Comparison of ENCODE assay signal across 24 cellular contexts in genomic region chr4:24777528-24777927, GRCh38. TPM values are rescaled to one million over a fixed set of nuclear protein-coding genes. Genes with fewer than 3 reads are reported as not detected.
DNase-seq lines count a peak whose midpoint lies in the region; ATAC-seq, FAIRE-seq and TF ChIP-seq lines count a peak whose summit lies in the region.
"Had no signal": no experiment of that assay in that cellular context is flagged by ENCODE, and none has a peak within 500 bp of the region (broad histone marks: within the 10 kb centered on the region; RNA-seq: fewer than 3 reads in every experiment).

No MANE protein-coding gene starts in this region.

- no peak for TF ChIP-seq POLR2A in uterus (IDR thresholded peaks at IDR 0.05)

- no peaks in the 10 kb centered on the region for H3K9me3 ChIP-seq in left ventricle myocardium inferior (replicated peaks)
- H3K9me3 ChIP-seq in heart right ventricle, result no peaks in the 10 kb centered on the region
- H3K9me3 ChIP-seq in astrocyte (ENCODE audit: insufficient read depth, low read depth, low read length), result no peaks in the 10 kb centered on the region
- H3K9me3 ChIP-seq in mesenchymal stem cell (ENCODE audit: control insufficient read depth, low read length), result no peaks in the 10 kb centered on the region
- H3K9me3 ChIP-seq in uterus, result no peaks in the 10 kb centered on the region
- no peaks in the 10 kb centered on the region for H3K9me3 ChIP-seq in small intestine (ENCODE audit: control insufficient read depth, low read depth)
- H3K9me3 ChIP-seq: A549; BLaER1 treated with 17β-estradiol and CSF1 and Interleukin-3, amounts not matched to agents 10 nM and 100 nM; SJCRH30 had no signal

- ATAC-seq in heart right ventricle, result no peak
- ATAC-seq: A549; CD8-positive, alpha-beta T cell; PC-3 had no signal

- no peak overlapping the region for H3K14ac ChIP-seq in mesenchymal stem cell (ENCODE audit: low read length in 2 of 2)

- no peaks in the 10 kb centered on the region for H3K79me2 ChIP-seq in astrocyte (ENCODE audit: insufficient read depth, low read length)

- H3K18ac ChIP-seq in mesenchymal stem cell (ENCODE audit: low read depth in 1 of 2, low read length in 2 of 2), result no peak overlapping the region

- H3K9ac ChIP-seq in astrocyte (ENCODE audit: low read length) (no peak overlapping the region), mesenchymal stem cell (ENCODE audit: low read length) (peak overlapping the region; percentile 65)
- H3K9ac ChIP-seq: BLaER1 treated with 17β-estradiol and CSF1 and Interleukin-3, amounts not matched to agents 10 nM and 100 nM; GM23248 had no signal

- no peak overlapping the region for H2BK120ac ChIP-seq in mesenchymal stem cell (ENCODE audit: low read depth, low read length)

- no peaks in the 10 kb centered on the region for H3K79me1 ChIP-seq in mesenchymal stem cell (replicated peaks; ENCODE audit: low read length, poor library complexity, severe bottlenecking)

- H3K4me1 ChIP-seq in left ventricle myocardium inferior (peaks cover 18% of the 10 kb centered on the region), heart right ventricle (peaks cover 0 to 33% (median 19%) of the 10 kb centered on the region in 9 donors), astrocyte (ENCODE audit: insufficient read depth, low read length) (peaks cover 18% of the 10 kb centered on the region), mesenchymal stem cell (ENCODE audit: control insufficient read depth, insufficient read depth, low read depth, low read length) (no peaks in the 10 kb centered on the region), uterus (peaks cover 10 to 11% of the 10 kb centered on the region in 2 donors), small intestine (ENCODE audit: control insufficient read depth in 2 of 2, insufficient read depth in 1 of 2, low read depth in 1 of 2, low read length in 1 of 2) (no peaks in the 10 kb centered on the region)
- H3K4me1 ChIP-seq: SJCRH30 had no signal

- no peak overlapping the region for H2BK5ac ChIP-seq in mesenchymal stem cell (ENCODE audit: low read depth, low read length, poor library complexity, severe bottlenecking)

- H3K36me3 Mint-ChIP-seq in astrocyte (ENCODE audit: low read depth, unreplicated experiment), result no peaks in the 10 kb centered on the region
- H3K36me3 Mint-ChIP-seq: CD8-positive, alpha-beta T cell had no signal

- no peak overlapping the region for H3K4me3 Mint-ChIP-seq in astrocyte (ENCODE audit: unreplicated experiment)
- H3K4me3 Mint-ChIP-seq: CD8-positive, alpha-beta T cell had no signal

- H3K27me3 ChIP-seq in left ventricle myocardium inferior (ENCODE audit: low read depth) (no peaks in the 10 kb centered on the region), heart right ventricle (no peaks in the 10 kb centered on the region), astrocyte (ENCODE audit: insufficient read depth, low read length) (no peaks in the 10 kb centered on the region), mesenchymal stem cell (ENCODE audit: control insufficient read depth in 1 of 2, insufficient read depth in 1 of 2, low read length in 2 of 2) (peaks cover 0 to 14% of the 10 kb centered on the region in 2 experiments), uterus (no peaks in the 10 kb centered on the region), small intestine (ENCODE audit: control insufficient read depth in 2 of 2, insufficient read depth in 2 of 2, low read length in 2 of 2) (no peaks in the 10 kb centered on the region)
- H3K27me3 ChIP-seq: SJCRH30 had no signal

- H3K4me2 ChIP-seq in astrocyte (ENCODE audit: low read length) (peak overlapping the region; percentile 34), mesenchymal stem cell (ENCODE audit: low read length, poor library complexity, severe bottlenecking) (no peak overlapping the region)
- H3K4me2 ChIP-seq: A549 had no signal

- H3K27me3 Mint-ChIP-seq in astrocyte (ENCODE audit: low read depth, unreplicated experiment), result no peaks in the 10 kb centered on the region

- no peak overlapping the region for H2BK15ac ChIP-seq in mesenchymal stem cell (ENCODE audit: low read depth, poor library complexity, severe bottlenecking)

- intact Hi-C loops in left ventricle myocardium inferior (cut with micrococcal nuclease) (no loop called here), heart right ventricle (cut with DNase I) (no loop called here), uterus (cut with DNase I; ENCODE audit: low total_unique reads) (no loop called here)

- H3K27ac Mint-ChIP-seq in astrocyte (ENCODE audit: unreplicated experiment), result no peak overlapping the region
- H3K27ac Mint-ChIP-seq: CD8-positive, alpha-beta T cell had no signal

- H4K8ac ChIP-seq in mesenchymal stem cell (ENCODE audit: low read length), result no peak overlapping the region

- no peak overlapping the region for H3K23ac ChIP-seq in mesenchymal stem cell (ENCODE audit: low read length in 2 of 2)

- H2AFZ ChIP-seq in astrocyte (ENCODE audit: low read depth, low read length) (no peak overlapping the region), mesenchymal stem cell (ENCODE audit: low read depth, low read length) (no peak overlapping the region)
- H2AFZ ChIP-seq: GM23248 had no signal

- FAIRE-seq in astrocyte (lab: Jason Lieb, UNC), result no peak
- no peak for FAIRE-seq in small intestine (lab: Jason Lieb, UNC)
- FAIRE-seq: A549, GM12891, GM19239 had no signal

- TF ChIP-seq CTCF in left ventricle myocardium inferior (IDR thresholded peaks at IDR 0.05; ENCODE audit: borderline replicate concordance), result no peak
- TF ChIP-seq CTCF in heart right ventricle (IDR thresholded peaks at IDR 0.05), result no peak
- TF ChIP-seq CTCF in astrocyte (IDR thresholded peaks at IDR 0.05; ENCODE audit: insufficient read depth, low read depth, low read length), result no peak
- TF ChIP-seq CTCF in uterus (IDR thresholded peaks at IDR 0.05), result no peak

- no peak overlapping the region for H4K91ac ChIP-seq in mesenchymal stem cell (ENCODE audit: low read length)

- no peak overlapping the region for H3K4me3 ChIP-seq in left ventricle myocardium inferior
- no peak overlapping the region for H3K4me3 ChIP-seq in heart right ventricle
- H3K4me3 ChIP-seq in astrocyte (ENCODE audit: insufficient read depth, low read depth, low read length), result no peak overlapping the region
- H3K4me3 ChIP-seq in mesenchymal stem cell (ENCODE audit: insufficient read depth in 1 of 2, low read depth in 1 of 2, low read length in 2 of 2), result peak overlapping the region in 1 of 2 experiments; percentile 8
- no peak overlapping the region for H3K4me3 ChIP-seq in uterus
- H3K4me3 ChIP-seq in small intestine (ENCODE audit: low read depth in 1 of 2, low read length in 2 of 2), result no peak overlapping the region
- H3K4me3 ChIP-seq: A549; BLaER1 treated with 17β-estradiol and CSF1 and Interleukin-3, amounts not matched to agents 10 nM and 100 nM; GM23248; SJCRH30 had no signal

- H3K36me3 ChIP-seq in left ventricle myocardium inferior, result no peaks in the 10 kb centered on the region
- no peaks in the 10 kb centered on the region for H3K36me3 ChIP-seq in heart right ventricle
- no peaks in the 10 kb centered on the region for H3K36me3 ChIP-seq in astrocyte (ENCODE audit: insufficient read depth, low read length)
- H3K36me3 ChIP-seq in mesenchymal stem cell (ENCODE audit: control insufficient read depth in 1 of 2, insufficient read depth in 2 of 2, low read depth in 1 of 2, low read length in 2 of 2), result no peaks in the 10 kb centered on the region
- no peaks in the 10 kb centered on the region for H3K36me3 ChIP-seq in uterus
- no peaks in the 10 kb centered on the region for H3K36me3 ChIP-seq in small intestine (ENCODE audit: control insufficient read depth in 2 of 2, insufficient read depth in 2 of 2, low read length in 2 of 2)
- H3K36me3 ChIP-seq: BLaER1 treated with 17β-estradiol and CSF1 and Interleukin-3, amounts not matched to agents 10 nM and 100 nM; SJCRH30 had no signal

- H2AK5ac ChIP-seq in mesenchymal stem cell (ENCODE audit: low read length, severe bottlenecking), result no peak overlapping the region

- peak overlapping the region; percentile 45 for H3K27ac ChIP-seq in left ventricle myocardium inferior (replicated peaks)
- peak overlapping the region in 5 of 10 donors; percentile 5 to 55 (median 39) for H3K27ac ChIP-seq in heart right ventricle
- H3K27ac ChIP-seq in astrocyte (ENCODE audit: low read depth, low read length), result peak overlapping the region; percentile 38
- no peak overlapping the region for H3K27ac ChIP-seq in mesenchymal stem cell (ENCODE audit: low read length, poor library complexity, severe bottlenecking)
- peak overlapping the region; percentile 60 to 73 for H3K27ac ChIP-seq in uterus
- no peak overlapping the region for H3K27ac ChIP-seq in small intestine (ENCODE audit: low read depth in 1 of 2, low read length in 1 of 2)
- H3K27ac ChIP-seq: A549; BLaER1 treated with 17β-estradiol and CSF1 and Interleukin-3, amounts not matched to agents 10 nM and 100 nM; RWPE1; SJCRH30 had no signal

- no peaks in the 10 kb centered on the region for H4K20me1 ChIP-seq in astrocyte (ENCODE audit: insufficient read depth, low read length)
- H4K20me1 ChIP-seq: BLaER1 treated with 17β-estradiol and CSF1 and Interleukin-3, amounts not matched to agents 10 nM and 100 nM had no signal

- no peaks in the 10 kb centered on the region for H3K9me3 Mint-ChIP-seq in astrocyte (ENCODE audit: unreplicated experiment)
- H3K9me3 Mint-ChIP-seq: CD8-positive, alpha-beta T cell had no signal

- DNase-seq in left ventricle myocardium inferior (no peak), heart right ventricle (no peak), astrocyte (ENCODE audit: low read depth) (no peak), mesenchymal stem cell (no peak), uterus (no peak), small intestine (no peak), NCI-H69 (lab: John Stamatoyannopoulos, UW) (no peak)
- DNase-seq in activated CD4-positive, alpha-beta T cell treated with anti-CD3 and anti-CD28 coated beads, Interleukin-2, amount 50 U/mL, for 48 hours, result no peak
- DNase-seq: Calu3; CD8-positive, alpha-beta T cell; HCEC 1CT; KBM-7; MV-4-11; NCI-H1694 treated with DMSO at 0.1 percent for 48 hours; NCI-H2227 treated with DMSO at 0.1 percent for 48 hours; NCI-H524; PC-3; SJCRH30 had no signal

- H3K4me1 Mint-ChIP-seq in astrocyte (ENCODE audit: low read depth, unreplicated experiment), result peaks cover 5% of the 10 kb centered on the region

- H2BK12ac ChIP-seq in mesenchymal stem cell (ENCODE audit: low read length in 2 of 2), result no peak overlapping the region

- 34 to 45% methylated on average over 3 of the region's 3 CpGs for WGBS in heart right ventricle, 2 donors
- WGBS in mesenchymal stem cell, result 62% methylated on average over 3 of the region's 3 CpGs
- WGBS in small intestine, 3 donors, result 44 to 62% (median 51%) methylated on average over 3 of the region's 3 CpGs

- H3K4ac ChIP-seq in mesenchymal stem cell (ENCODE audit: low read depth in 1 of 2, low read length in 2 of 2), result no peak overlapping the region

RNA-seq across cellular contexts. Expression of gene SOD3, which starts 17.8 kb away (rescaled TPM):
- 64.2 TPM for total RNA-seq in left ventricle myocardium inferior
- 100 to 1,000 TPM in 2 of 10 donors, 10 to 100 TPM in 8; 30.3 to 118 (median 56.2) TPM for total RNA-seq in heart right ventricle
- 10 to 100 TPM; 15.1 to 31.9 TPM for polyA plus RNA-seq in heart right ventricle
- 8.6 and 12.0 TPM in 2 replicates for total RNA-seq in astrocyte
- polyA plus RNA-seq in mesenchymal stem cell (2013, experiment 1 of 2), result 4.4 TPM
- polyA plus RNA-seq in mesenchymal stem cell (2013, experiment 2 of 2), result 4.6 TPM
- total RNA-seq in uterus, result 10 to 100 TPM; 34.4 to 78.6 (median 68.0) TPM
- polyA plus RNA-seq in small intestine, result 10 to 100 TPM in 1 of 3 donors, 1 to 10 TPM in 1, not detected in 1; 1.6 to 15.6 TPM
- total RNA-seq: CD8-positive, alpha-beta T cell; SJCRH30 had no signal
- polyA plus RNA-seq: A549 had no signal

Comparison
In these comparisons a context has a peak if more than half of its experiments do, and no peak if none do; other contexts are left out.
1. H3K27ac ChIP-seq: peak in left ventricle myocardium inferior (single experiment), astrocyte (single experiment) and uterus (2 of 2); none in mesenchymal stem cell (single experiment) and small intestine (0 of 2).